8 cellular contexts compared by ENCODE assay signal in the genomic region with DNA sequence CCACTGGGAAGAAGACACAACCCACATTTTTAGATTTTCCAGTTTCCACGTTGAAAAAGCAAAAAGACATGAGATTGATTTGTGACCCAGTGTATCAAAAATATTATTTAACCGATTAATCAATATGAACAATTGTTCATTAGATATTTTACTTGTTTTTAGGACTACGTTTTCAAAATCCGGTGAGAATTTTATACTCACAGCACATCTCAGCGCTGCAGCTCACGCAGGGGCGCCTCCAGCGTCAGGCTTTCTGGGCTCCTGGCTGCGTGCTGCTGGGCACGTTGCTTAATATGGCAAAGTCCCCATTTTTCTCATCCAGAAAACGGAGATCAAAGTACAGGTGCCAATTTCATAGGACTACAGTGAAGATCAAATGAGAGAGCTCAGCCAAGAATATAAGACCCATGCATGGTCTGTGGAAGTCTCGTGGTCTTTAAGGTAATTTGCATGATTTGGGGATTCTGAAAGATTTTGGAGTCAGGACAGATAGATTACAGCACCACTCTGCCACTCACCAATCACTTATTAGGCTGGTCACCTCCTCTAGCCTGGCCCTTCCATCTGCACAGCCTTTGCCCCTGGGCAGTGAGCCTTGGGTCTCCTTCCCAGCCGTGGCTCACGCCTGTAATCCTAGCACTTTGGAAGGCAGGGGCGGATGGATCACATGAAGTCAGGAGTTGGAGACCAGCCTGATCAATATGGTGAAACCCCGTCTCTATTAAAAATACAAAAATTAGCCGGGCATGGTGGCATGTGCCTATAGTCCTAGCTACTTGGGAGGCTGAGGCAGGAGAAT. TPM values are rescaled to one million over a fixed set of nuclear protein-coding genes. Genes with fewer than 3 reads are reported as not detected.
DNase-seq lines count a peak whose midpoint lies in the region; ATAC-seq and TF ChIP-seq lines count a peak whose summit lies in the region.

No MANE protein-coding gene starts in this region.

- no peaks in the 10 kb centered on the region for H3F3A ChIP-seq in GM23338 (replicated peaks; ENCODE audit: low read depth)
- H3F3A ChIP-seq in PC-3 (ENCODE audit: low read length, unreplicated experiment), result no peaks in the 10 kb centered on the region

- POLR2A ChIA-PET in PC-3 (lab: Charles Lee; ENCODE audit: unreplicated experiment), result no interaction called here

- no peaks in the 10 kb centered on the region for H3K36me3 Mint-ChIP-seq in GM23338 (ENCODE audit: low read depth)

- 39 to 47% methylated on average over 15 to 17 of the region's 17 CpGs for WGBS in ectodermal cell, 2 experiments

- CTCF ChIA-PET in PC-3 (lab: Charles Lee), result no interaction called here

- TF ChIP-seq CTCF in GM23338 (conservative IDR thresholded peaks at IDR 0.05; ENCODE audit: low read depth in 2 of 2), result no peak
- TF ChIP-seq CTCF in PC-3 (conservative IDR thresholded peaks at IDR 0.05; ENCODE audit: low read depth, low read length), result no peak

- no peaks in the 10 kb centered on the region for H4K20me1 ChIP-seq in GM23338 (replicated peaks; ENCODE audit: insufficient read depth)
- no peaks in the 10 kb centered on the region for H4K20me1 ChIP-seq in PC-3 (ENCODE audit: low read length)

- H3K27me3 ChIP-seq in GM23338 (ENCODE audit: insufficient read depth) (peaks cover 17% of the 10 kb centered on the region), PC-3 (ENCODE audit: low read length) (0 out of 2 replicates have a peak, but pooled peaks cover 2% of the 10 kb centered on the region), ectodermal cell (ENCODE audit: control insufficient read depth, insufficient read depth, low read length, poor library complexity, severe bottlenecking) (peaks cover 11% of the 10 kb centered on the region), mucosa of stomach (ENCODE audit: control insufficient read depth, insufficient read depth, low read length) (no peaks in the 10 kb centered on the region)

- H3K9me3 Mint-ChIP-seq in GM23338, result no peaks in the 10 kb centered on the region

- H3K9ac ChIP-seq in PC-3 (ENCODE audit: low read length), result peak overlapping the region; percentile 42; the same call in 1 of the 2 replicates
- peak overlapping the region; percentile 89 for H3K9ac ChIP-seq in mucosa of stomach (ENCODE audit: low read length)

- H3K4me3 ChIP-seq in GM23338, result peak overlapping the region; percentile 85
- peak overlapping the region; percentile 78 for H3K4me3 ChIP-seq in PC-3 (ENCODE audit: low read length)
- peak overlapping the region; percentile 76 for H3K4me3 ChIP-seq in ectodermal cell (ENCODE audit: insufficient read depth, low read depth, low read length)
- H3K4me3 ChIP-seq in mucosa of stomach (ENCODE audit: low read length), result peak overlapping the region; percentile 77

- H3K9me2 ChIP-seq in GM23338 (ENCODE audit: insufficient read depth) (no peaks in the 10 kb centered on the region), PC-3 (replicated peaks; ENCODE audit: low read length) (no peaks in the 10 kb centered on the region)

- no peak overlapping the region for H3K27ac Mint-ChIP-seq in GM23338

- ATAC-seq in GM23338, result peak; percentile 6; the same call in 1 of the 3 replicates
- ATAC-seq in PC-3, result peak; percentile 38
- ATAC-seq in GM18873 (IDR thresholded peaks at IDR 0.05; ENCODE audit: low FRiP score, unreplicated experiment), result no peak
- ATAC-seq in GM21367 (IDR thresholded peaks at IDR 0.05; ENCODE audit: unreplicated experiment), result no peak

- H3K27me3 Mint-ChIP-seq in GM23338 (ENCODE audit: insufficient read depth, low read depth, poor library complexity), result peaks cover 8% of the 10 kb centered on the region

- peak overlapping the region; percentile 90 for H3K4me2 ChIP-seq in GM23338
- peak overlapping the region; percentile 81 for H3K4me2 ChIP-seq in PC-3 (ENCODE audit: low read length)

- H3K4me1 Mint-ChIP-seq in GM23338, result peaks cover 19% of the 10 kb centered on the region

- H3K4me1 ChIP-seq in GM23338 (ENCODE audit: insufficient read depth) (peaks cover 7% of the 10 kb centered on the region), PC-3 (ENCODE audit: insufficient read depth, low read length) (peaks cover 11% of the 10 kb centered on the region), ectodermal cell (ENCODE audit: control insufficient read depth, insufficient read depth, low read length) (peaks cover 23% of the 10 kb centered on the region), mucosa of stomach (ENCODE audit: control insufficient read depth, insufficient read depth, low read length) (peaks cover 17% of the 10 kb centered on the region)

- DNase-seq in GM23338 (ENCODE audit: low spot score) (no peak), PC-3 (no peak), HPDE6-E6E7 (ENCODE audit: extremely low spot score) (no peak), NCI-H128 (lab: John Stamatoyannopoulos, UW; ENCODE audit: unreplicated experiment) (no peak)

- no TSS peak for BruUV-seq in PC-3 (replicated peaks; lab: Mats Ljungman, UMichigan)

- intact Hi-C loops in PC-3 (cut with micrococcal nuclease), result loop anchor here (1.0 kb wide), 1 partner anchor 36 kb away; a partner anchor contains a TSS

- H3K36me3 ChIP-seq in GM23338 (ENCODE audit: insufficient read depth) (no peaks in the 10 kb centered on the region), PC-3 (ENCODE audit: low read depth, low read length) (no peaks in the 10 kb centered on the region), ectodermal cell (ENCODE audit: control insufficient read depth, insufficient read depth, low read length) (no peaks in the 10 kb centered on the region), mucosa of stomach (ENCODE audit: control insufficient read depth, insufficient read depth, low read length) (no peaks in the 10 kb centered on the region)

- H3K79me2 ChIP-seq in GM23338 (replicated peaks; ENCODE audit: insufficient read depth) (no peaks in the 10 kb centered on the region), PC-3 (ENCODE audit: low read length) (no peaks in the 10 kb centered on the region)

- peak overlapping the region; percentile 98 for H2AFZ ChIP-seq in GM23338
- H2AFZ ChIP-seq in PC-3 (ENCODE audit: low read length), result peak overlapping the region; percentile 98

- peak overlapping the region; percentile 82 for H3K4me3 Mint-ChIP-seq in GM23338

- H3K27ac ChIP-seq in GM23338 (ENCODE audit: low read depth) (no peak overlapping the region), PC-3 (ENCODE audit: low read length) (no peak overlapping the region), ectodermal cell (ENCODE audit: insufficient read depth, low read depth, low read length, poor library complexity, severe bottlenecking) (no peak overlapping the region)

- H3K9me3 ChIP-seq in PC-3 (ENCODE audit: low read length) (no peaks in the 10 kb centered on the region), ectodermal cell (ENCODE audit: control insufficient read depth, low read length) (no peaks in the 10 kb centered on the region), mucosa of stomach (ENCODE audit: control insufficient read depth, low read length) (no peaks in the 10 kb centered on the region)

TF ChIP-seq in GM23338, 12 proteins besides CTCF, POLR2A, EP300 and RAD21 (continues in another document):
- TF ChIP-seq CREB1 (CRISPR knock-in tag; IDR thresholded peaks at IDR 0.05; ENCODE audit: low read depth), result no peak
- no peak for TF ChIP-seq ZNF114 (CRISPR knock-in tag; IDR thresholded peaks at IDR 0.05)
- TF ChIP-seq NANOG (IDR thresholded peaks at IDR 0.05; ENCODE audit: borderline replicate concordance), result no peak
- TF ChIP-seq EZH2phosphoT487 (IDR thresholded peaks at IDR 0.05; ENCODE audit: unreplicated experiment), result no peak
- TF ChIP-seq, protein P1, sequence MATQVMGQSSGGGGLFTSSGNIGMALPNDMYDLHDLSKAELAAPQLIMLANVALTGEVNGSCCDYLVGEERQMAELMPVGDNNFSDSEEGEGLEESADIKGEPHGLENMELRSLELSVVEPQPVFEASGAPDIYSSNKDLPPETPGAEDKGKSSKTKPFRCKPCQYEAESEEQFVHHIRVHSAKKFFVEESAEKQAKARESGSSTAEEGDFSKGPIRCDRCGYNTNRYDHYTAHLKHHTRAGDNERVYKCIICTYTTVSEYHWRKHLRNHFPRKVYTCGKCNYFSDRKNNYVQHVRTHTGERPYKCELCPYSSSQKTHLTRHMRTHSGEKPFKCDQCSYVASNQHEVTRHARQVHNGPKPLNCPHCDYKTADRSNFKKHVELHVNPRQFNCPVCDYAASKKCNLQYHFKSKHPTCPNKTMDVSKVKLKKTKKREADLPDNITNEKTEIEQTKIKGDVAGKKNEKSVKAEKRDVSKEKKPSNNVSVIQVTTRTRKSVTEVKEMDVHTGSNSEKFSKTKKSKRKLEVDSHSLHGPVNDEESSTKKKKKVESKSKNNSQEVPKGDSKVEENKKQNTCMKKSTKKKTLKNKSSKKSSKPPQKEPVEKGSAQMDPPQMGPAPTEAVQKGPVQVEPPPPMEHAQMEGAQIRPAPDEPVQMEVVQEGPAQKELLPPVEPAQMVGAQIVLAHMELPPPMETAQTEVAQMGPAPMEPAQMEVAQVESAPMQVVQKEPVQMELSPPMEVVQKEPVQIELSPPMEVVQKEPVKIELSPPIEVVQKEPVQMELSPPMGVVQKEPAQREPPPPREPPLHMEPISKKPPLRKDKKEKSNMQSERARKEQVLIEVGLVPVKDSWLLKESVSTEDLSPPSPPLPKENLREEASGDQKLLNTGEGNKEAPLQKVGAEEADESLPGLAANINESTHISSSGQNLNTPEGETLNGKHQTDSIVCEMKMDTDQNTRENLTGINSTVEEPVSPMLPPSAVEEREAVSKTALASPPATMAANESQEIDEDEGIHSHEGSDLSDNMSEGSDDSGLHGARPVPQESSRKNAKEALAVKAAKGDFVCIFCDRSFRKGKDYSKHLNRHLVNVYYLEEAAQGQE (IDR thresholded peaks at IDR 0.05; ENCODE audit: unreplicated experiment), result no peak

RNA-seq across cellular contexts. Expression of a gene that starts 36.2 kb away (rescaled TPM):
- 9.8 and 10.9 TPM in 2 replicates for total RNA-seq in GM23338 (2014; rRNA removed; shearing (Covaris generic))
- 8.7 and 10.1 TPM in 2 replicates for polyA plus RNA-seq in GM23338 (2016; fragmentation: Nextera tagmentation; extraction: Ambion mirVana)
- 27.1 and 33.5 TPM in 2 replicates for total RNA-seq in PC-3 (2014; rRNA removed)
- 16.4 TPM for polyA plus RNA-seq in ectodermal cell (2013, experiment 1 of 4)
- polyA plus RNA-seq in ectodermal cell (2013, experiment 2 of 4), result 17.1 TPM
- polyA plus RNA-seq in ectodermal cell (2013, experiment 3 of 4), result 22.3 TPM
- 17.9 TPM for polyA plus RNA-seq in ectodermal cell (2013, experiment 4 of 4)

RNA-seq across cellular contexts. Expression of a gene that starts 49.4 kb away (rescaled TPM):
- 113 and 147 TPM in 2 replicates for total RNA-seq in GM23338 (2014; rRNA removed; shearing (Covaris generic))
- polyA plus RNA-seq in GM23338 (2016; fragmentation: Nextera tagmentation; extraction: Ambion mirVana), result 87.8 and 88.6 TPM in 2 replicates
- 203 and 207 TPM in 2 replicates for total RNA-seq in PC-3 (2014; rRNA removed)
- polyA plus RNA-seq in ectodermal cell (2013, experiment 1 of 4), result 56.0 TPM
- polyA plus RNA-seq in ectodermal cell (2013, experiment 2 of 4), result 52.9 TPM
- polyA plus RNA-seq in ectodermal cell (2013, experiment 3 of 4), result 40.4 TPM
- 50.7 TPM for polyA plus RNA-seq in ectodermal cell (2013, experiment 4 of 4)

Comparison
In these comparisons a context has a peak if more than half of its experiments do, and no peak if none do; other contexts are left out.
1. ATAC-seq: peak in GM23338 (single experiment) and PC-3 (single experiment); none in GM18873 (single experiment) and GM21367 (single experiment).
2. Peak in every context shown above with its lines, with median percentiles within 50 percentile points of each other: H3K4me3 ChIP-seq.